ENCODE assay signal across 1 cellular context in genomic region chr4:174631901-174632758, GRCh38.
TF ChIP-seq lines count a peak whose summit lies in the region.

No MANE protein-coding gene starts in this region.

TF ChIP-seq in GM23338, 12 proteins besides CTCF, POLR2A, EP300 and RAD21 (continued from another document):
- TF ChIP-seq ZNF462 (CRISPR knock-in tag; IDR thresholded peaks at IDR 0.05) (no peak), ETS1 (IDR thresholded peaks at IDR 0.05) (no peak), ZNF331 (CRISPR knock-in tag; IDR thresholded peaks at IDR 0.05; ENCODE audit: low read depth) (no peak), JUNB (IDR thresholded peaks at IDR 0.05; ENCODE audit: unreplicated experiment) (no peak), EZH2 (IDR thresholded peaks at IDR 0.05; ENCODE audit: low read depth, unreplicated experiment) (no peak), CREB1 (CRISPR knock-in tag; IDR thresholded peaks at IDR 0.05; ENCODE audit: low read depth) (no peak), EZH2phosphoT487 (IDR thresholded peaks at IDR 0.05; ENCODE audit: unreplicated experiment) (no peak), NANOG (IDR thresholded peaks at IDR 0.05; ENCODE audit: borderline replicate concordance) (no peak), STAT1 (IDR thresholded peaks at IDR 0.05; ENCODE audit: unreplicated experiment) (no peak)
